ENCODE assay signal across 28 cellular contexts in genomic region chr11:1112351-1113191, GRCh38. TPM values are rescaled to one million over a fixed set of nuclear protein-coding genes. Genes with fewer than 3 reads are reported as not detected.
DNase-seq lines count a peak whose midpoint lies in the region; ATAC-seq, FAIRE-seq and TF ChIP-seq lines count a peak whose summit lies in the region.
"Had no signal": no experiment of that assay in that cellular context is flagged by ENCODE, and none has a peak within 500 bp of the region (broad histone marks: within the 10 kb centered on the region; RNA-seq: fewer than 3 reads in every experiment).

No MANE protein-coding gene starts in this region.

- no peak for TF ChIP-seq CTCF in kidney (IDR thresholded peaks at IDR 0.05; ENCODE audit: borderline replicate concordance, extremely low read depth, insufficient read depth)
- TF ChIP-seq CTCF in GM10248 (IDR thresholded peaks at IDR 0.05; ENCODE audit: control extremely low read depth, extremely low read depth, low read depth, missing control alignments), result no peak

- H3K27ac Mint-ChIP-seq in activated naive CD4-positive, alpha-beta T cell treated with anti-CD3 and anti-CD28 coated beads, Interleukin-2, amount 10 ng/mL, durations not matched to agents 7 days and 5 days, result no peak overlapping the region
- no peak overlapping the region for H3K27ac Mint-ChIP-seq in T-helper 17 cell
- H3K27ac Mint-ChIP-seq in effector memory CD8-positive, alpha-beta T cell, result no peak overlapping the region
- H3K27ac Mint-ChIP-seq: activated CD4-positive, alpha-beta T cell treated with anti-CD3 and anti-CD28 coated beads, Interleukin-2, amount 10 ng/mL, durations not matched to agents 7 days and 5 days; activated T-helper 17 cell treated with anti-CD3 and anti-CD28 coated beads, Interleukin-2, amount 50 U/mL, for 72 hours; stimulated activated effector memory CD8-positive, alpha-beta T cell treated with anti-CD3 and anti-CD28 coated beads, Interleukin-12 subunit alpha, Interleukin-12 subunit beta, amount 100 ng/mL, for 72 hours had no signal

- H3K4me3 ChIP-seq in kidney (ENCODE audit: low read length in 2 of 2) (no peak overlapping the region), small intestine (ENCODE audit: low read depth in 1 of 2, low read length in 2 of 2) (no peak overlapping the region)
- H3K4me3 ChIP-seq: A549, psoas muscle, SK-N-MC, skin epidermis, uterus had no signal

- CTCF ChIA-PET in activated naive CD4-positive, alpha-beta T cell treated with anti-CD3 and anti-CD28 coated beads, Interleukin-2, amount 10 ng/mL, durations not matched to agents 7 days and 5 days (lab: Charles Lee), result no interaction called here
- CTCF ChIA-PET in GM10248 (lab: Yijun Ruan, JAX), result no interaction called here

- H3K9me3 Mint-ChIP-seq in activated naive CD4-positive, alpha-beta T cell treated with anti-CD3 and anti-CD28 coated beads, Interleukin-2, amount 10 ng/mL, durations not matched to agents 7 days and 5 days, result peaks cover 4% of the 10 kb centered on the region
- no peaks in the 10 kb centered on the region for H3K9me3 Mint-ChIP-seq in effector memory CD8-positive, alpha-beta T cell
- H3K9me3 Mint-ChIP-seq: activated CD4-positive, alpha-beta T cell treated with anti-CD3 and anti-CD28 coated beads, Interleukin-2, amount 10 ng/mL, durations not matched to agents 7 days and 5 days; activated T-helper 17 cell treated with anti-CD3 and anti-CD28 coated beads, Interleukin-2, amount 50 U/mL, for 72 hours; stimulated activated effector memory CD8-positive, alpha-beta T cell treated with anti-CD3 and anti-CD28 coated beads, Interleukin-12 subunit alpha, Interleukin-12 subunit beta, amount 100 ng/mL, for 72 hours had no signal

- POLR2A ChIA-PET in GM10248 (lab: Yijun Ruan, JAX), result no interaction called here

- no peaks in the 10 kb centered on the region for H3K4me1 Mint-ChIP-seq in activated naive CD4-positive, alpha-beta T cell treated with anti-CD3 and anti-CD28 coated beads, Interleukin-2, amount 10 ng/mL, durations not matched to agents 7 days and 5 days
- peaks cover 5% of the 10 kb centered on the region for H3K4me1 Mint-ChIP-seq in T-helper 17 cell
- H3K4me1 Mint-ChIP-seq in effector memory CD8-positive, alpha-beta T cell (ENCODE audit: low read depth in 2 of 2), result peaks cover 0 to 5% of the 10 kb centered on the region in 2 donors
- H3K4me1 Mint-ChIP-seq: stimulated activated effector memory CD8-positive, alpha-beta T cell treated with anti-CD3 and anti-CD28 coated beads, Interleukin-12 subunit alpha, Interleukin-12 subunit beta, amount 100 ng/mL, for 72 hours had no signal

- H3K27me3 ChIP-seq in small intestine (ENCODE audit: control insufficient read depth in 2 of 2, insufficient read depth in 2 of 2, low read length in 2 of 2), result no peaks in the 10 kb centered on the region
- H3K27me3 ChIP-seq: uterus had no signal

- no peaks in the 10 kb centered on the region for H3K36me3 ChIP-seq in kidney (ENCODE audit: control insufficient read depth in 1 of 2, insufficient read depth in 2 of 2, low read length in 2 of 2)
- no peaks in the 10 kb centered on the region for H3K36me3 ChIP-seq in small intestine (ENCODE audit: control insufficient read depth in 2 of 2, insufficient read depth in 2 of 2, low read length in 2 of 2)
- H3K36me3 ChIP-seq: uterus had no signal

- WGBS in small intestine, 3 donors, result 90 to 93% (median 92%) methylated on average over 11 to 14 of the region's 14 CpGs

- no peak for ATAC-seq in T-helper 17 cell
- ATAC-seq in effector memory CD8-positive, alpha-beta T cell (replicated peaks), result no peak
- ATAC-seq: activated T-helper 17 cell treated with anti-CD3 and anti-CD28 coated beads, Interleukin-2, amount 50 U/mL, for 72 hours; psoas muscle; stimulated activated effector memory CD8-positive, alpha-beta T cell treated with anti-CD3 and anti-CD28 coated beads, Interleukin-12 subunit alpha, Interleukin-12 subunit beta, amount 100 ng/mL, for 72 hours had no signal

- H3K36me3 Mint-ChIP-seq in activated naive CD4-positive, alpha-beta T cell treated with anti-CD3 and anti-CD28 coated beads, Interleukin-2, amount 10 ng/mL, durations not matched to agents 7 days and 5 days, result no peaks in the 10 kb centered on the region
- H3K36me3 Mint-ChIP-seq in T-helper 17 cell (ENCODE audit: low read depth), result no peaks in the 10 kb centered on the region
- peaks cover 8% of the 10 kb centered on the region for H3K36me3 Mint-ChIP-seq in effector memory CD8-positive, alpha-beta T cell (ENCODE audit: insufficient read depth)
- H3K36me3 Mint-ChIP-seq: stimulated activated effector memory CD8-positive, alpha-beta T cell treated with anti-CD3 and anti-CD28 coated beads, Interleukin-12 subunit alpha, Interleukin-12 subunit beta, amount 100 ng/mL, for 72 hours had no signal

- no peaks in the 10 kb centered on the region for H3K9me3 ChIP-seq in T-helper 17 cell (ENCODE audit: control insufficient read depth, low read length, poor library complexity, severe bottlenecking)
- H3K9me3 ChIP-seq in kidney (ENCODE audit: control insufficient read depth in 1 of 2, low read length in 2 of 2), result no peaks in the 10 kb centered on the region
- H3K9me3 ChIP-seq in small intestine (ENCODE audit: control insufficient read depth, low read depth), result no peaks in the 10 kb centered on the region
- H3K9me3 ChIP-seq: A549, psoas muscle, uterus had no signal

- intact Hi-C loops in kidney (cut with DNase I), result no loop called here

- H3K27ac ChIP-seq in kidney (ENCODE audit: low read depth in 2 of 2, low read length in 2 of 2), result no peak overlapping the region
- H3K27ac ChIP-seq in small intestine (ENCODE audit: low read depth in 1 of 2, low read length in 1 of 2), result no peak overlapping the region
- H3K27ac ChIP-seq: epithelial cell of prostate, psoas muscle, SK-N-MC, skin epidermis, uterus had no signal

- no peaks in the 10 kb centered on the region for H3K4me1 ChIP-seq in kidney (ENCODE audit: control insufficient read depth in 1 of 2, insufficient read depth in 1 of 2, low read depth in 1 of 2, low read length in 2 of 2)
- H3K4me1 ChIP-seq in small intestine (ENCODE audit: control insufficient read depth in 2 of 2, insufficient read depth in 1 of 2, low read depth in 1 of 2, low read length in 1 of 2), result no peaks in the 10 kb centered on the region
- H3K4me1 ChIP-seq: psoas muscle, uterus had no signal

- FAIRE-seq in kidney (lab: Jason Lieb, UNC) (no peak), small intestine (lab: Jason Lieb, UNC) (no peak)
- FAIRE-seq: A549, H54 had no signal

- H3K27me3 Mint-ChIP-seq in activated naive CD4-positive, alpha-beta T cell treated with anti-CD3 and anti-CD28 coated beads, Interleukin-2, amount 10 ng/mL, durations not matched to agents 7 days and 5 days, result no peaks in the 10 kb centered on the region
- H3K27me3 Mint-ChIP-seq in T-helper 17 cell, result peaks cover 5% of the 10 kb centered on the region
- H3K27me3 Mint-ChIP-seq in effector memory CD8-positive, alpha-beta T cell, result peaks cover 0 to 22% of the 10 kb centered on the region in 2 donors
- H3K27me3 Mint-ChIP-seq: activated CD4-positive, alpha-beta T cell treated with anti-CD3 and anti-CD28 coated beads, Interleukin-2, amount 10 ng/mL, durations not matched to agents 7 days and 5 days; activated T-helper 17 cell treated with anti-CD3 and anti-CD28 coated beads, Interleukin-2, amount 50 U/mL, for 72 hours had no signal

- peak; percentile 4 for DNase-seq in activated naive CD4-positive, alpha-beta T cell treated with anti-CD3 and anti-CD28 coated beads, Interleukin-2, amount 50 U/mL, for 16 hours
- DNase-seq in activated naive CD4-positive, alpha-beta T cell treated with anti-CD3 and anti-CD28 coated beads, Interleukin-2, amount 10 ng/mL, durations not matched to agents 7 days and 5 days, result no peak
- DNase-seq in T-helper 17 cell (peak; percentile 2 to 8 (median 5)), kidney (peak; percentile 65), small intestine (peak; percentile 20), COLO668 (lab: John Stamatoyannopoulos, UW; ENCODE audit: unreplicated experiment) (no peak), GM10248 (ENCODE audit: extremely low spot score) (no peak)
- no peak for DNase-seq in effector memory CD8-positive, alpha-beta T cell
- DNase-seq: activated CD4-positive, alpha-beta T cell treated with anti-CD3 and anti-CD28 coated beads, Interleukin-2, amount 10 ng/mL, durations not matched to agents 7 days and 5 days; activated CD8-positive, alpha-beta memory T cell treated with anti-CD3 and anti-CD28 coated beads, Interleukin-2, amount 50 U/mL, for 48 hours; cerebellar nuclear complex; COR-L47; DMS79 treated with DMSO at 0.1 percent for 48 hours; Kasumi-1; MV-4-11; NCI-H146; NCI-H2171; NCI-H524 treated with DMSO at 0.1 percent for 48 hours; uterus had no signal

- H3K4me3 Mint-ChIP-seq in activated naive CD4-positive, alpha-beta T cell treated with anti-CD3 and anti-CD28 coated beads, Interleukin-2, amount 10 ng/mL, durations not matched to agents 7 days and 5 days, result no peak overlapping the region
- H3K4me3 Mint-ChIP-seq in T-helper 17 cell, result no peak overlapping the region
- no peak overlapping the region for H3K4me3 Mint-ChIP-seq in effector memory CD8-positive, alpha-beta T cell
- H3K4me3 Mint-ChIP-seq: activated CD4-positive, alpha-beta T cell treated with anti-CD3 and anti-CD28 coated beads, Interleukin-2, amount 10 ng/mL, durations not matched to agents 7 days and 5 days; activated T-helper 17 cell treated with anti-CD3 and anti-CD28 coated beads, Interleukin-2, amount 50 U/mL, for 72 hours; stimulated activated effector memory CD8-positive, alpha-beta T cell treated with anti-CD3 and anti-CD28 coated beads, Interleukin-12 subunit alpha, Interleukin-12 subunit beta, amount 100 ng/mL, for 72 hours had no signal

- no peak overlapping the region for H3K9ac ChIP-seq in kidney (ENCODE audit: low read length in 2 of 2)

RNA-seq across cellular contexts. Expression of gene MUC2, which starts 37.9 kb away (rescaled TPM):
- not detected for total RNA-seq in T-helper 17 cell
- not detected for total RNA-seq in kidney
- not detected for polyA plus RNA-seq in kidney (ENCODE audit: insufficient read depth, low read depth, low replicate concordance)
- polyA plus RNA-seq in small intestine, result 10 to 100 TPM in 1 of 3 donors, 1 to 10 TPM in 2; 3.0 to 57.2 (median 4.5) TPM
- total RNA-seq: activated CD4-positive, alpha-beta T cell treated with anti-CD3 and anti-CD28 coated beads, Interleukin-2, amount 10 ng/mL, durations not matched to agents 7 days and 5 days; activated T-helper 17 cell treated with anti-CD3 and anti-CD28 coated beads, Interleukin-2, amount 50 U/mL, for 72 hours; T-helper 2 cell treated with Interferon-gamma antibody and Interleukin-4, amounts not matched to agents 100 ng/mL and 5 ng/mL, for 36 hours had no signal

RNA-seq across cellular contexts. Expression of gene MUC5AC, which starts 45.2 kb away (rescaled TPM):
- total RNA-seq in T-helper 17 cell, result not detected
- total RNA-seq in kidney, result 0.03 TPM
- polyA plus RNA-seq in kidney (ENCODE audit: insufficient read depth, low read depth, low replicate concordance), result not detected
- under 1 TPM in 1 of 3 donors, not detected in 2; 0.06 TPM for polyA plus RNA-seq in small intestine
- total RNA-seq: activated CD4-positive, alpha-beta T cell treated with anti-CD3 and anti-CD28 coated beads, Interleukin-2, amount 10 ng/mL, durations not matched to agents 7 days and 5 days; activated T-helper 17 cell treated with anti-CD3 and anti-CD28 coated beads, Interleukin-2, amount 50 U/mL, for 72 hours; T-helper 2 cell treated with Interferon-gamma antibody and Interleukin-4, amounts not matched to agents 100 ng/mL and 5 ng/mL, for 36 hours had no signal
- polyA plus RNA-seq: psoas muscle had no signal

Comparison
In these comparisons a context has a peak if more than half of its experiments do, and no peak if none do; other contexts are left out.
1. DNase-seq: peak in activated naive CD4-positive, alpha-beta T cell treated with anti-CD3 and anti-CD28 coated beads, Interleukin-2, amount 50 U/mL, for 16 hours (single experiment), T-helper 17 cell (3 of 3), kidney (single experiment) and small intestine (single experiment); none in activated naive CD4-positive, alpha-beta T cell treated with anti-CD3 and anti-CD28 coated beads, Interleukin-2, amount 10 ng/mL, durations not matched to agents 7 days and 5 days (single experiment), COLO668 (single experiment), GM10248 (single experiment) and effector memory CD8-positive, alpha-beta T cell (0 of 3).